13 cellular contexts compared by ENCODE assay signal in the genomic region with DNA sequence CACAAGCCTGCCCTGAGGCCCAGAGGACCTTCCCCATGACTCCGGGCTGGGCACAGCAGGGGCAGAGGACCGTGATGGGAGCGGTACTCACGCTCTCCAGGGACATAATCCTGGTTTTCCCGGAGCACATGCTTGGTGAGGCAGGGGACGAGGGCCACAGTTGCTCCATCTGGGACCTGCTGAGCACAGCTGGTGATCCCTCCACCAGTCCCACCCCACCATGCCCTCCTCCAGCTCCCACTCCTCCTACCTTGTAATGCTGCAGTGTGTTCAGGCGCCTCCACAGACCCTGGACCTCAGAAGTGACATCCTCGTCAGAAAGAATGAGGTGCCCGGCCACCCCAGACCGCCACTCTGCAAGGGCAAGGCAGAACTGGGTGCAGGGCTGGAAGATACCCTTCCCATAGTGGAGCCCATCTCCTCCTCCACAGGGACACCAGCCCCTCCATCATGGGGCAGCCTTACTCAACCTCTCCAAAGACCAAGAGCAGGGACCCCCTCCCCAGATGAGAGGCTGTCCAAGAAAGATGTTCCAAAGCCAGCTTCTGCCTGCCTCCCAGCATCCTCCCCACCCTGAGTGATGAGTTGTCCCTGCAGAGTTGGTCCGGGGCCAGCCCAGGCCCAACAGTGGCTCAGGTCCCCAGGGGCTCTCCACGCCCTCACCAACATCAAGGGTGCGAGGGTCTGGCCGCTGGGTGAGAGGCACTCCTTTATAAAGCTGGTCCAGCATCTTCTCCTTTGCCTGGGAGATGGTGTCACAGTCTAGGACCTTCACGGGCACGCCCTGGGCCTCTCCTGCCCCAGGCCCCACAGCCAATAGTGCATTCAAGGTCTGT. TPM values are rescaled to one million over a fixed set of nuclear protein-coding genes. Genes with fewer than 3 reads are reported as not detected.
DNase-seq lines count a peak whose midpoint lies in the region; ATAC-seq and TF ChIP-seq lines count a peak whose summit lies in the region.
"Had no signal": no experiment of that assay in that cellular context is flagged by ENCODE, and none has a peak within 500 bp of the region (broad histone marks: within the 10 kb centered on the region; RNA-seq: fewer than 3 reads in every experiment).

No MANE protein-coding gene starts in this region.

- H3K4me3 ChIP-seq in heart left ventricle = no peak overlapping the region
- H3K4me3 ChIP-seq in dorsolateral prefrontal cortex = no peak overlapping the region
- peak overlapping the region in 1 of 2 donors; percentile 19 for H3K4me3 ChIP-seq in neuronal stem cell (ENCODE audit: low read length in 2 of 2)
- H3K4me3 ChIP-seq in aorta (ENCODE audit: low read length in 2 of 2) = no peak overlapping the region
- H3K4me3 ChIP-seq: uterus had no signal

- no peak overlapping the region for H3K4ac ChIP-seq in neuronal stem cell (ENCODE audit: low read length)

- H3K9ac ChIP-seq in neuronal stem cell (ENCODE audit: low read depth, low read length, poor library complexity) = peak overlapping the region; percentile 15

- peaks cover 13% of the 10 kb centered on the region for H3K79me1 ChIP-seq in neuronal stem cell (ENCODE audit: low read depth, low read length)

- H3K27ac ChIP-seq in heart left ventricle (no peak overlapping the region), dorsolateral prefrontal cortex (peak overlapping the region in 2 of 59 donors; percentile 31), neuronal stem cell (replicated peaks; ENCODE audit: low read length) (no peak overlapping the region), aorta (ENCODE audit: low read depth in 1 of 2, low read length in 2 of 2) (no peak overlapping the region)
- H3K27ac ChIP-seq: uterus had no signal

- H3K4me2 ChIP-seq in neuronal stem cell (ENCODE audit: insufficient read depth, low read length, poor library complexity, severe bottlenecking) = no peak overlapping the region

- H2AK5ac ChIP-seq in neuronal stem cell (ENCODE audit: low read depth, low read length) = no peak overlapping the region

- H3K27me3 ChIP-seq in heart left ventricle (no peaks in the 10 kb centered on the region), dorsolateral prefrontal cortex (no peaks in the 10 kb centered on the region), neuronal stem cell (ENCODE audit: control insufficient read depth in 3 of 3, insufficient read depth in 3 of 3, low read depth in 1 of 3, low read length in 3 of 3) (no peaks in the 10 kb centered on the region), aorta (ENCODE audit: control insufficient read depth in 1 of 2, insufficient read depth in 2 of 2, low read length in 1 of 2) (no peaks in the 10 kb centered on the region)
- H3K27me3 ChIP-seq: uterus had no signal

- H2AFZ ChIP-seq in neuronal stem cell (ENCODE audit: low read length) = no peak overlapping the region

- intact Hi-C loops in heart left ventricle (cut with DNase I) (no loop called here), left cardiac atrium (cut with DNase I) (no loop called here), dorsolateral prefrontal cortex (cut with DNase I) (no loop called here), aorta (cut with DNase I) (no loop called here)

- H2BK120ac ChIP-seq in neuronal stem cell (ENCODE audit: low read depth, low read length) = no peak overlapping the region

- H4K8ac ChIP-seq in neuronal stem cell (ENCODE audit: low read depth, low read length) = no peak overlapping the region

- no peak overlapping the region for H4K91ac ChIP-seq in neuronal stem cell (ENCODE audit: low read depth, low read length, poor library complexity)

- H3K18ac ChIP-seq in neuronal stem cell (ENCODE audit: low read length) = no peak overlapping the region

- no peaks in the 10 kb centered on the region for H3K4me1 ChIP-seq in heart left ventricle
- no peaks in the 10 kb centered on the region for H3K4me1 ChIP-seq in neuronal stem cell (ENCODE audit: control insufficient read depth in 2 of 2, insufficient read depth in 1 of 2, low read depth in 1 of 2, low read length in 2 of 2)
- H3K4me1 ChIP-seq in aorta (ENCODE audit: control insufficient read depth in 1 of 2, insufficient read depth in 2 of 2, low read length in 2 of 2) = no peaks in the 10 kb centered on the region
- H3K4me1 ChIP-seq: uterus had no signal

- no peak overlapping the region for H3K23ac ChIP-seq in neuronal stem cell (ENCODE audit: low read depth, low read length, poor library complexity)

- H3K9me3 ChIP-seq in heart left ventricle (no peaks in the 10 kb centered on the region), neuronal stem cell (replicated peaks in 1 of 2; ENCODE audit: control insufficient read depth in 2 of 2, insufficient read depth in 1 of 2, low read depth in 1 of 2, low read length in 2 of 2) (no peaks in the 10 kb centered on the region), aorta (ENCODE audit: control insufficient read depth, low read length) (no peaks in the 10 kb centered on the region)
- H3K9me3 ChIP-seq: uterus had no signal

- no peak for TF ChIP-seq POLR2A in heart left ventricle (IDR thresholded peaks at IDR 0.05)

- H3K14ac ChIP-seq in neuronal stem cell (ENCODE audit: low read length) = no peak overlapping the region

- WGBS in heart left ventricle, 4 donors = 92 to 95% (median 93%) methylated on average over 4 to 16 of the region's 16 CpGs
- WGBS in neuronal stem cell (ENCODE audit: extremely low coverage in 2 of 2, insufficient read length in 2 of 2, insufficient replicate concordance in 1 of 2), 2 donors = no CpG with 5 or more reads among the region's 16 CpGs
- WGBS in aorta, 2 donors = 93% methylated on average over 16 of the region's 16 CpGs

- H2BK15ac ChIP-seq in neuronal stem cell (ENCODE audit: low read length) = no peak overlapping the region

- no peak overlapping the region for H2BK12ac ChIP-seq in neuronal stem cell (ENCODE audit: low read length)

- H2BK5ac ChIP-seq in neuronal stem cell (ENCODE audit: low read length) = no peak overlapping the region

- peak in 4 of 5 donors; percentile 5 to 14 (median 12) for DNase-seq in heart left ventricle
- no peak for DNase-seq in left cardiac atrium
- peak in 7 of 10 donors; percentile 1 to 35 (median 21) for DNase-seq in dorsolateral prefrontal cortex
- DNase-seq in neuronal stem cell (ENCODE audit: low spot score) = no peak
- DNase-seq in aorta = peak; percentile 34 to 61
- DNase-seq: NCI-H1930; NCI-H446; stimulated activated naive CD4-positive, alpha-beta T cell treated with Interleukin-2 at 50 U/mL for 16 hours had no signal

- ATAC-seq in heart left ventricle = no peak
- no peak for ATAC-seq in left cardiac atrium
- ATAC-seq in aorta (ENCODE audit: low FRiP score) = no peak
- ATAC-seq in GM18867 (IDR thresholded peaks at IDR 0.05; ENCODE audit: unreplicated experiment) = no peak
- no peak for ATAC-seq in HG03045 (IDR thresholded peaks at IDR 0.05; ENCODE audit: unreplicated experiment)
- ATAC-seq in HG03135 (IDR thresholded peaks at IDR 0.05; ENCODE audit: unreplicated experiment) = no peak

- TF ChIP-seq CTCF in heart left ventricle (IDR thresholded peaks at IDR 0.05) (no peak), dorsolateral prefrontal cortex (IDR thresholded peaks at IDR 0.05 in 54 of 56, conservative IDR thresholded peaks at IDR 0.05 in 2 of 56; ENCODE audit: low read depth in 1 of 56, partially characterized antibody in 56 of 56) (no peak)

- peaks cover 0 to 94% (median 75%) of the 10 kb centered on the region in 9 donors for H3K36me3 ChIP-seq in heart left ventricle
- H3K36me3 ChIP-seq in neuronal stem cell (replicated peaks in 1 of 2; ENCODE audit: control insufficient read depth in 2 of 2, insufficient read depth in 2 of 2, low read length in 2 of 2) = peaks cover 91 to 100% of the 10 kb centered on the region in 2 donors
- H3K36me3 ChIP-seq in aorta (ENCODE audit: control insufficient read depth in 1 of 2, insufficient read depth in 2 of 2, low read length in 1 of 2) = peaks cover 0 to 20% of the 10 kb centered on the region in 2 donors
- H3K36me3 ChIP-seq: uterus had no signal

RNA-seq across cellular contexts. Expression of a gene that starts 19.5 kb away (rescaled TPM):
- total RNA-seq in heart left ventricle (10 to 100 TPM; 28.0 to 71.8 (median 46.4) TPM), left cardiac atrium (10 to 100 TPM; 43.3 to 55.0 TPM), dorsolateral prefrontal cortex (100 to 1,000 TPM in 116 of 120 experiments, 10 to 100 TPM in 4; 88.5 to 492 (median 177) TPM), aorta (100 to 1,000 TPM in 1 of 2 donors, 10 to 100 TPM in 1; 69.9 to 115 TPM)
- polyA plus RNA-seq in heart left ventricle (10 to 100 TPM; 31.8 to 64.6 TPM), aorta (100 to 1,000 TPM in 1 of 2 donors, 10 to 100 TPM in 1; 26.3 to 235 TPM)
- 99.5 TPM for polyA plus RNA-seq in neuronal stem cell (2013, experiment 1 of 2)
- polyA plus RNA-seq in neuronal stem cell (2013, experiment 2 of 2) = 94.2 TPM

RNA-seq across cellular contexts. Expression of a gene that starts 29.5 kb away (rescaled TPM):
- total RNA-seq in heart left ventricle (10 to 100 TPM in 6 of 9 donors, 1 to 10 TPM in 3; 8.2 to 14.8 (median 11.6) TPM), left cardiac atrium (10 to 100 TPM in 1 of 2 donors, 1 to 10 TPM in 1; 7.0 to 10.9 TPM), dorsolateral prefrontal cortex (10 to 100 TPM in 60 of 120 experiments, 1 to 10 TPM in 60; 5.5 to 17.7 (median 10.0) TPM), aorta (1 to 10 TPM; 6.4 to 6.7 TPM)
- polyA plus RNA-seq in heart left ventricle (10 to 100 TPM in 1 of 2 donors, 1 to 10 TPM in 1; 9.3 to 13.5 TPM), aorta (10 to 100 TPM in 1 of 2 donors, 1 to 10 TPM in 1; 9.5 to 12.7 TPM)
- 11.8 TPM for polyA plus RNA-seq in neuronal stem cell (2013, experiment 1 of 2)
- 12.2 TPM for polyA plus RNA-seq in neuronal stem cell (2013, experiment 2 of 2)

RNA-seq across cellular contexts. Expression of a gene that starts 29.6 kb away (rescaled TPM):
- 100 to 1,000 TPM; 177 to 284 (median 198) TPM for total RNA-seq in heart left ventricle
- polyA plus RNA-seq in heart left ventricle = 100 to 1,000 TPM; 289 to 733 TPM
- total RNA-seq in left cardiac atrium = 100 to 1,000 TPM; 190 to 238 TPM
- 100 to 1,000 TPM; 127 to 251 (median 193) TPM for total RNA-seq in dorsolateral prefrontal cortex
- polyA plus RNA-seq in neuronal stem cell (2013, experiment 1 of 2) = 841 TPM
- polyA plus RNA-seq in neuronal stem cell (2013, experiment 2 of 2) = 834 TPM
- 100 to 1,000 TPM; 114 to 128 TPM for total RNA-seq in aorta
- polyA plus RNA-seq in aorta = 100 to 1,000 TPM; 302 to 686 TPM

RNA-seq across cellular contexts. Expression of a gene that starts 36.1 kb away (rescaled TPM):
- total RNA-seq in heart left ventricle = 1 to 10 TPM; 2.1 to 5.0 (median 3.6) TPM
- 1 to 10 TPM; 2.6 to 5.1 TPM for polyA plus RNA-seq in heart left ventricle
- 1 to 10 TPM; 3.9 to 5.7 TPM for total RNA-seq in left cardiac atrium
- total RNA-seq in dorsolateral prefrontal cortex = 10 to 100 TPM in 5 of 120 experiments, 1 to 10 TPM in 115; 3.5 to 10.4 (median 6.0) TPM
- 12.1 TPM for polyA plus RNA-seq in neuronal stem cell (2013, experiment 1 of 2)
- polyA plus RNA-seq in neuronal stem cell (2013, experiment 2 of 2) = 12.0 TPM
- 1 to 10 TPM; 5.0 to 6.3 TPM for total RNA-seq in aorta
- polyA plus RNA-seq in aorta = 1 to 10 TPM; 4.0 to 7.5 TPM

RNA-seq across cellular contexts. Expression of a gene that starts 38.4 kb away (rescaled TPM):
- not detected for total RNA-seq in heart left ventricle
- polyA plus RNA-seq in heart left ventricle = not detected
- total RNA-seq in left cardiac atrium = not detected
- 1 to 10 TPM in 107 of 120 experiments, under 1 TPM in 13; 0.40 to 4.1 (median 1.8) TPM for total RNA-seq in dorsolateral prefrontal cortex
- polyA plus RNA-seq in neuronal stem cell (2013, experiment 1 of 2) = 0.85 TPM
- 0.84 TPM for polyA plus RNA-seq in neuronal stem cell (2013, experiment 2 of 2)
- total RNA-seq in aorta = not detected
- polyA plus RNA-seq in aorta = not detected
- total RNA-seq: fibroblast of villous mesenchyme had no signal

Comparison
In these comparisons a context has a peak if more than half of its experiments do, and no peak if none do; other contexts are left out.
1. DNase-seq: peak in heart left ventricle (4 of 5), dorsolateral prefrontal cortex (7 of 10) and aorta (2 of 2); none in left cardiac atrium (single experiment) and neuronal stem cell (single experiment).